10 cellular contexts compared by ENCODE assay signal in genomic region chr18:63312731-63313408, GRCh38. TPM values are rescaled to one million over a fixed set of nuclear protein-coding genes. Genes with fewer than 3 reads are reported as not detected.
DNase-seq lines count a peak whose midpoint lies in the region; ATAC-seq and TF ChIP-seq lines count a peak whose summit lies in the region.
"Had no signal": no experiment of that assay in that cellular context is flagged by ENCODE, and none has a peak within 500 bp of the region (broad histone marks: within the 10 kb centered on the region; RNA-seq: fewer than 3 reads in every experiment).

No MANE protein-coding gene starts in this region.

- no peaks in the 10 kb centered on the region for H3K27me3 Mint-ChIP-seq in activated T-cell treated with anti-CD3 and anti-CD28 coated beads, Interleukin-2, amount 50 U/mL, for 4 hours (ENCODE audit: low read depth)
- no peaks in the 10 kb centered on the region for H3K27me3 Mint-ChIP-seq in stimulated activated naive CD8-positive, alpha-beta T cell treated with anti-CD3 and anti-CD28 coated beads, Interleukin-15, amount 100 ng/mL, for 72 hours
- peaks cover 29% of the 10 kb centered on the region for H3K27me3 Mint-ChIP-seq in H9 (ENCODE audit: low read depth)
- H3K27me3 Mint-ChIP-seq: central memory CD8-positive, alpha-beta T cell had no signal

- H3K27ac Mint-ChIP-seq in stimulated activated naive CD8-positive, alpha-beta T cell treated with anti-CD3 and anti-CD28 coated beads, Interleukin-15, amount 100 ng/mL, for 72 hours: peak overlapping the region in 1 of 2 donors; percentile 69
- no peak overlapping the region for H3K27ac Mint-ChIP-seq in H9

- WGBS in H9 (ENCODE audit: extremely low coverage, insufficient read length, low lambda C conversion rate): no CpG with 5 or more reads among the region's 5 CpGs

- peaks cover 77% of the 10 kb centered on the region for H3K4me1 Mint-ChIP-seq in activated T-cell treated with anti-CD3 and anti-CD28 coated beads, Interleukin-2, amount 50 U/mL, for 4 hours (ENCODE audit: low read depth)
- H3K4me1 Mint-ChIP-seq in stimulated activated naive CD8-positive, alpha-beta T cell treated with anti-CD3 and anti-CD28 coated beads, Interleukin-15, amount 100 ng/mL, for 72 hours: peaks cover 71% of the 10 kb centered on the region
- peaks cover under 1 to 3% of the 10 kb centered on the region in 2 experiments for H3K4me1 Mint-ChIP-seq in H9

- H3K14ac ChIP-seq in H9 (ENCODE audit: insufficient read depth, low read length): no peak overlapping the region

- no peak overlapping the region for H3K4ac ChIP-seq in H9 (ENCODE audit: low read depth, low read length)

- no peak overlapping the region for H2BK12ac ChIP-seq in H9 (ENCODE audit: insufficient read length, low read depth, low read length)

- H3K79me1 ChIP-seq in H9 (ENCODE audit: insufficient read depth, low read depth, low read length, poor library complexity, severe bottlenecking): no peaks in the 10 kb centered on the region

- no peak for ATAC-seq in activated T-cell treated with anti-CD3 and anti-CD28 coated beads, Interleukin-2, amount 50 U/mL, for 4 hours
- peak; percentile 39 for ATAC-seq in HG02678 (IDR thresholded peaks at IDR 0.05; ENCODE audit: unreplicated experiment)
- ATAC-seq in stimulated activated naive CD8-positive, alpha-beta T cell treated with anti-CD3 and anti-CD28 coated beads, Interleukin-15, amount 100 ng/mL, for 72 hours: no peak

- no peak overlapping the region for H2BK5ac ChIP-seq in H9 (ENCODE audit: insufficient read length, low read length)

- H2BK20ac ChIP-seq in H9 (ENCODE audit: low read depth, low read length, poor library complexity, severe bottlenecking): no peak overlapping the region

- H3K27ac ChIP-seq in OCI-LY3 (ENCODE audit: low read length) (peak overlapping the region; percentile 88), H9 (ENCODE audit: insufficient read length, low read depth, low read length) (no peak overlapping the region)

- no peak overlapping the region for H4K5ac ChIP-seq in H9 (ENCODE audit: insufficient read length, low read depth, low read length)

- H3K36me3 ChIP-seq in OCI-LY3 (replicated peaks; ENCODE audit: low read depth, low read length): peaks cover 78% of the 10 kb centered on the region

- no peak overlapping the region for H3K18ac ChIP-seq in H9 (ENCODE audit: insufficient read length, low read depth, low read length)

- H3K79me2 ChIP-seq in OCI-LY3 (ENCODE audit: low read length): peaks cover 100% of the 10 kb centered on the region
- no peaks in the 10 kb centered on the region; the same call in 1 of the 2 replicates for H3K79me2 ChIP-seq in H9 (ENCODE audit: insufficient read depth, low read length)

- no peaks in the 10 kb centered on the region for H3K9me3 Mint-ChIP-seq in activated T-cell treated with anti-CD3 and anti-CD28 coated beads, Interleukin-2, amount 50 U/mL, for 4 hours
- H3K9me3 Mint-ChIP-seq in stimulated activated naive CD8-positive, alpha-beta T cell treated with anti-CD3 and anti-CD28 coated beads, Interleukin-15, amount 100 ng/mL, for 72 hours: no peaks in the 10 kb centered on the region
- no peaks in the 10 kb centered on the region for H3K9me3 Mint-ChIP-seq in H9
- H3K9me3 Mint-ChIP-seq: central memory CD8-positive, alpha-beta T cell had no signal

- no peak overlapping the region for H4K8ac ChIP-seq in H9 (replicated peaks; ENCODE audit: insufficient read length, low read depth, low read length)

- H3K36me3 Mint-ChIP-seq in activated T-cell treated with anti-CD3 and anti-CD28 coated beads, Interleukin-2, amount 50 U/mL, for 4 hours (ENCODE audit: insufficient read depth): peaks cover 36% of the 10 kb centered on the region
- no peaks in the 10 kb centered on the region; a peak in 1 of 7 replicates for H3K36me3 Mint-ChIP-seq in H9 (ENCODE audit: insufficient read depth in 1 of 3, low read depth in 3 of 3)

- H2AFZ ChIP-seq in OCI-LY3 (ENCODE audit: low read depth, low read length) (no peak overlapping the region), H9 (ENCODE audit: low read length) (no peak overlapping the region)

- H3K23ac ChIP-seq in H9 (ENCODE audit: insufficient read length, low read depth, low read length): no peak overlapping the region

- no peak overlapping the region for H2BK120ac ChIP-seq in H9 (ENCODE audit: low read depth, low read length, poor library complexity, severe bottlenecking)

- TF ChIP-seq CTCF in OCI-LY3 (IDR thresholded peaks at IDR 0.05; ENCODE audit: low read depth, low read length) (no peak), H9 (conservative IDR thresholded peaks at IDR 0.05) (no peak)

- H3K27me3 ChIP-seq in OCI-LY3 (ENCODE audit: low read depth, low read length): no peaks in the 10 kb centered on the region
- no peaks in the 10 kb centered on the region; the same call in 1 of the 2 replicates for H3K27me3 ChIP-seq in H9 (ENCODE audit: insufficient read depth, low read length)

- no peaks in the 10 kb centered on the region for H3K9me3 ChIP-seq in OCI-LY3 (ENCODE audit: insufficient read depth, low read length)
- no peaks in the 10 kb centered on the region for H3K9me3 ChIP-seq in H9 (ENCODE audit: control insufficient read depth, low read depth, low read length)

- no peak overlapping the region for H4K91ac ChIP-seq in H9 (ENCODE audit: insufficient read length, low read depth, low read length)

- H3K4me1 ChIP-seq in OCI-LY3 (ENCODE audit: low read length): peaks cover 66% of the 10 kb centered on the region
- H3K4me1 ChIP-seq in H9 (ENCODE audit: insufficient read depth, low read length): no peaks in the 10 kb centered on the region

- peak overlapping the region; percentile 100 for H3K4me3 Mint-ChIP-seq in activated T-cell treated with anti-CD3 and anti-CD28 coated beads, Interleukin-2, amount 50 U/mL, for 4 hours
- H3K4me3 Mint-ChIP-seq in stimulated activated naive CD8-positive, alpha-beta T cell treated with anti-CD3 and anti-CD28 coated beads, Interleukin-15, amount 100 ng/mL, for 72 hours: peak overlapping the region; percentile 94 to 97
- H3K4me3 Mint-ChIP-seq in H9: no peak overlapping the region
- H3K4me3 Mint-ChIP-seq: central memory CD8-positive, alpha-beta T cell had no signal

- H3K4me3 ChIP-seq in OCI-LY3 (ENCODE audit: low read length): peak overlapping the region; percentile 79

- DNase-seq in activated T-cell treated with anti-CD3 and anti-CD28 coated beads, Interleukin-2, amount 50 U/mL, for 4 hours: no peak
- DNase-seq in activated T-cell treated with anti-CD3 and anti-CD28 coated beads, Interleukin-2, amount 50 U/mL, for 48 hours: no peak
- no peak for DNase-seq in stimulated activated naive CD8-positive, alpha-beta T cell treated with anti-CD3 and anti-CD28 coated beads, Interleukin-15, amount 100 ng/mL, for 72 hours
- DNase-seq in AG08395 (ENCODE audit: low spot score) (no peak), H9 (no peak), NCI-H2029 (lab: John Stamatoyannopoulos, UW) (no peak)
- DNase-seq: nucleus accumbens had no signal

- H3K4me2 ChIP-seq in OCI-LY3 (ENCODE audit: low read length) (peak overlapping the region; percentile 94), H9 (ENCODE audit: insufficient read depth, insufficient read length, low read length) (no peak overlapping the region)

- H2BK15ac ChIP-seq in H9 (ENCODE audit: low read depth, low read length): no peak overlapping the region

- H3K23me2 ChIP-seq in H9 (ENCODE audit: insufficient read length, low read depth, low read length, poor library complexity, severe bottlenecking): peaks cover 2% of the 10 kb centered on the region

- H3K9ac ChIP-seq in OCI-LY3 (ENCODE audit: low read length): peak overlapping the region; percentile 89
- no peak overlapping the region for H3K9ac ChIP-seq in H9 (ENCODE audit: extremely low read depth, insufficient read length, low read length)

- H2AK5ac ChIP-seq in H9 (ENCODE audit: insufficient read length, low read length): no peak overlapping the region

- H3T11ph ChIP-seq in H9 (ENCODE audit: low read length): no peak overlapping the region

- H4K20me1 ChIP-seq in OCI-LY3 (ENCODE audit: insufficient read depth, low read length) (peaks cover 23% of the 10 kb centered on the region), H9 (ENCODE audit: control insufficient read depth, insufficient read depth, insufficient read length) (no peaks in the 10 kb centered on the region)

- H3K56ac ChIP-seq in H9 (ENCODE audit: insufficient read length, low read depth, low read length): no peak overlapping the region

RNA-seq across cellular contexts. Expression of gene BCL2, which starts 6.7 kb away (rescaled TPM):
- total RNA-seq in activated T-cell treated with anti-CD3 and anti-CD28 coated beads, Interleukin-2, amount 50 U/mL, for 4 hours: 10 to 100 TPM; 45.0 to 71.4 (median 66.6) TPM
- total RNA-seq in H9 (2021): 1.2 and 1.3 TPM in 2 replicates

RNA-seq across cellular contexts. Expression of gene KDSR, which starts 54.1 kb away (rescaled TPM):
- total RNA-seq in activated T-cell treated with anti-CD3 and anti-CD28 coated beads, Interleukin-2, amount 50 U/mL, for 4 hours: 10 to 100 TPM; 64.6 to 78.2 (median 76.2) TPM
- 50.0 and 58.5 TPM in 2 replicates for total RNA-seq in H9 (2021)

Comparison
In these comparisons a context has a peak if more than half of its experiments do, and no peak if none do; other contexts are left out.
1. H3K4me3 Mint-ChIP-seq: peak in activated T-cell treated with anti-CD3 and anti-CD28 coated beads, Interleukin-2, amount 50 U/mL, for 4 hours (single experiment) and stimulated activated naive CD8-positive, alpha-beta T cell treated with anti-CD3 and anti-CD28 coated beads, Interleukin-15, amount 100 ng/mL, for 72 hours (2 of 2); none in H9 (0 of 2).
2. RNA of gene BCL2, which starts 6.7 kb away (total RNA-seq): 45.0 to 71.4 TPM in activated T-cell treated with anti-CD3 and anti-CD28 coated beads, Interleukin-2, amount 50 U/mL, for 4 hours; 1.2 to 1.3 TPM in H9; every median in the first group is over 10 times any median in the second.